In genomic region chr4:159159611-159160010, GRCh38 we compare ENCODE assay signal across 11 cellular contexts.
"Had no signal": no experiment of that assay in that cellular context is flagged by ENCODE, and none has a peak within 500 bp of the region (broad histone marks: within the 10 kb centered on the region; RNA-seq: fewer than 3 reads in every experiment).

No MANE protein-coding gene starts in this region.

- H3K36me3 ChIP-seq: lower lobe of right lung, thoracic aorta, upper lobe of right lung had no signal

- H3K4me3 ChIP-seq: lower lobe of right lung, psoas muscle, thoracic aorta, upper lobe of right lung had no signal

- ATAC-seq: lower lobe of right lung; psoas muscle; stimulated activated effector memory CD8-positive, alpha-beta T cell treated with anti-CD3 and anti-CD28 coated beads, Interleukin-12 subunit alpha, Interleukin-12 subunit beta, amount 100 ng/mL, for 72 hours; upper lobe of right lung had no signal

- H3K27ac ChIP-seq: lower lobe of right lung, psoas muscle, thoracic aorta, upper lobe of right lung had no signal

- DNase-seq: activated CD4-positive, alpha-beta T cell treated with anti-CD3 and anti-CD28 coated beads, Interleukin-2, amount 10 ng/mL, durations not matched to agents 7 days and 5 days; activated CD8-positive, alpha-beta memory T cell treated with anti-CD3 and anti-CD28 coated beads for 24 hours; activated gamma-delta T cell treated with Interleukin-2 at 50 U/mL for 16 hours; amniotic stem cell; head of caudate nucleus; immature natural killer cell; lower lobe of right lung; psoas muscle; upper lobe of right lung had no signal

- H3K27me3 ChIP-seq: upper lobe of right lung had no signal

- H3K9me3 ChIP-seq: lower lobe of right lung, psoas muscle, thoracic aorta, upper lobe of right lung had no signal
